19 cellular contexts compared by ENCODE assay signal in the genomic region with DNA sequence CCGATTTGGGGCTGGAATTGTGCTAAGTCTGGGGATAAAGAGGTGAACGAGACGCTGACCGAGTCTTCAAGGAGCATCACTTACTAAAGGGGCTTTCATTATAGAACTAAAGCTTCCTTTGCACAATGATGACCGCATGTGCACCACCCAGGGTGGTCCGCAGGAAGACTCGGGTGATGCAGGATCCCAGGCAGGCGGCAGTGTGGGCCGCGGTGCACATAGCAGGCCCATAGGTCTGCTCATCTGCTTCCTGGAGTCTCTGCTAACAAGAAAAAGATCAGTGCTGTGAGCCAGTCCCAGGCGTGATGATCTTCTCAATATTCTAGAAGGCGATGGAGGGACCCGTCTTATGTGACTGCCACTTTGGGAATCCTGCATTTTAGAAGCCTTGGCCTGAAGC.
"Had no signal": no experiment of that assay in that cellular context is flagged by ENCODE, and none has a peak within 500 bp of the region (broad histone marks: within the 10 kb centered on the region; RNA-seq: fewer than 3 reads in every experiment).

No MANE protein-coding gene starts in this region.

- H3K27me3 ChIP-seq: colonic mucosa, foreskin keratinocyte, hepatocyte, neutrophil, right atrium auricular region, sigmoid colon, suprapubic skin, thyroid gland, upper lobe of left lung, uterus had no signal

- H3K4me1 ChIP-seq: uterus had no signal

- H3K4me2 ChIP-seq: hepatocyte had no signal

- H3K27ac ChIP-seq: colonic mucosa, foreskin keratinocyte, hepatocyte, neutrophil, right atrium auricular region, sigmoid colon, skin epidermis, suprapubic skin, thyroid gland, upper lobe of left lung, uterus had no signal

- ATAC-seq: foreskin keratinocyte; naive thymus-derived CD4-positive, alpha-beta T cell; stimulated activated naive CD8-positive, alpha-beta T cell treated with anti-CD3 and anti-CD28 coated beads, Interleukin-15, Interleukin-2, amounts not matched to agents 100 U/mL and 50 U/mL, for 24 hours had no signal

- H3K36me3 ChIP-seq: colonic mucosa, neutrophil, right atrium auricular region, sigmoid colon, suprapubic skin, thyroid gland, upper lobe of left lung, uterus had no signal

- H3K9me3 ChIP-seq: colonic mucosa, neutrophil, right atrium auricular region, sigmoid colon, suprapubic skin, thyroid gland, upper lobe of left lung, uterus had no signal

- DNase-seq: colonic mucosa; effector CD4-positive, alpha-beta T cell; endodermal cell; erythroblast; foreskin keratinocyte; kidney glomerular epithelial cell; naive thymus-derived CD4-positive, alpha-beta T cell; nephron progenitor cell; sigmoid colon; stimulated activated CD4-positive, alpha-beta T cell treated with anti-CD3 and anti-CD28 coated beads, Interleukin-2, amount 100 ng/mL, for 48 hours; stimulated activated naive CD8-positive, alpha-beta T cell treated with anti-CD3 and anti-CD28 coated beads, Interleukin-15, Interleukin-2, amounts not matched to agents 100 U/mL and 50 U/mL, for 24 hours; thyroid gland; upper lobe of left lung; uterus had no signal

- H3K4me3 ChIP-seq: colonic mucosa, hepatocyte, right atrium auricular region, sigmoid colon, skin epidermis, suprapubic skin, thyroid gland, upper lobe of left lung, uterus had no signal
